ENCODE assay signal across 2 cellular contexts in the genomic region with DNA sequence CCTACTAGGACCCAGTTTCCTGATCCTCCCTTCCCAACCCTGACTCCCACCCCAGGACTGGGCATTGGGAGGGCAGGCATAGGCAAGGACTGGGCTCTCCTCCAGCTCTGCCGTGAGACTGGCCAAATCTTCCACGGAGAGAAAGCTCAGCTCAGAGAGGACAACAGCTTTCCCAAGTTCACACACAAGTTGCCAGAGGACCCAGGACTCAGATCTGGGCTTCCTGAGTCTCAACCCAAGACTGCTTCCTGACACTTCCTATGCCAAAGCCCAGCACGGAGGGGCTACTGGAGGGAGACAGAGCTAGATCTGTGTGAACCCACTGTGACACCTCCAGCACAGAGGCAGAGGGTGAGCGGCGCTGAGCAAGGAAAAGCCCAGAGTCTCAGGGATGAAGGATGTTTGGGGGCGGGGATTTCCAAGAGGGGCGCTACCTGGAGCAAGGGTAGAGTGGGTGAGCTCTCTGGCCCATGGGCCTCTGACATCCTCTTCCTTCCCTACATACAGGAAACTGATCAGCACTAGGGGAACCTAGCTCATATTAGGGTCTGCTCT.
TF ChIP-seq lines count a peak whose summit lies in the region.

No MANE protein-coding gene starts in this region.

TF ChIP-seq in A549, 52 proteins besides CTCF, POLR2A, EP300 and RAD21:
- no peak for TF ChIP-seq ESRRA (IDR thresholded peaks at IDR 0.05; ENCODE audit: borderline replicate concordance, low read length)
TF ChIP-seq in A549: peak in this region for 0.

TF ChIP-seq in endothelial cell of umbilical vein, 7 proteins besides CTCF, POLR2A, EP300 and RAD21:
- TF ChIP-seq, protein P1, sequence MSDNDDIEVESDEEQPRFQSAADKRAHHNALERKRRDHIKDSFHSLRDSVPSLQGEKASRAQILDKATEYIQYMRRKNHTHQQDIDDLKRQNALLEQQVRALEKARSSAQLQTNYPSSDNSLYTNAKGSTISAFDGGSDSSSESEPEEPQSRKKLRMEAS (IDR thresholded peaks at IDR 0.05; ENCODE audit: insufficient read depth, insufficient read length): no peak
- TF ChIP-seq JUN (IDR thresholded peaks at IDR 0.05; ENCODE audit: borderline replicate concordance, insufficient read depth, insufficient read length, low read depth): no peak
- no peak for TF ChIP-seq FOS (IDR thresholded peaks at IDR 0.05; ENCODE audit: borderline replicate concordance, insufficient read depth, low read length)
- TF ChIP-seq MYC (IDR thresholded peaks at IDR 0.05; ENCODE audit: low read depth, low read length): no peak
- no peak for TF ChIP-seq EZH2 (IDR thresholded peaks at IDR 0.05; ENCODE audit: borderline replicate concordance, low read depth, low read length, severe bottlenecking)
- TF ChIP-seq GATA2 (IDR thresholded peaks at IDR 0.05; ENCODE audit: insufficient read depth, insufficient read length, low read depth, low read length): no peak
- TF ChIP-seq POLR2AphosphoS5 (IDR thresholded peaks at IDR 0.05; ENCODE audit: insufficient read depth, low read depth, low read length): no peak
